1 cellular context compared by ENCODE assay signal in the genomic region with DNA sequence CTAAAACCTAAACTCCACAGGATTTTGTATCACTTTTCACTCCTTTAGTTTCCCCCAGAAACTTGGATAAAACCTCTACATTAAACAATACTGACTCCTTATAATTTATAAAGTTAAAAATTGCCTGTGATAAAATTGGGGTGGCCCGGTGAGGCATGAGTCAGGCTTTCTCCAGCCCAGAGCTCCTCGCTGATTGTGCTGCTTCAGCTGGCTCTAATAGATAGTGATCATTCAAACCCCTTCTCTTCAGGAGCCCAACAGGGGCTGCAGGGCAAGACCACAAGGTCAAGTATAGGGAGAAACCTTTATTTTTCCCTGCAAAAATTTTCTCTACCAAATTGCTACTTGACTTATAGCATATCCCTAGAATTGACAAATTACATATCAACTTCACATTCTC.
TF ChIP-seq lines count a peak whose summit lies in the region.

No MANE protein-coding gene starts in this region.

TF ChIP-seq in WTC11, 78 proteins besides CTCF, POLR2A, EP300 and RAD21 (continued from another document):
- TF ChIP-seq FOXP4 (CRISPR knock-in tag; IDR thresholded peaks at IDR 0.05), result no peak
- no peak for TF ChIP-seq RELA (CRISPR knock-in tag; IDR thresholded peaks at IDR 0.05; ENCODE audit: borderline replicate concordance)
- no peak for TF ChIP-seq ERG (CRISPR knock-in tag; IDR thresholded peaks at IDR 0.05)
- TF ChIP-seq NR1H2 (CRISPR knock-in tag; IDR thresholded peaks at IDR 0.05), result no peak
- TF ChIP-seq TCF7 (CRISPR knock-in tag; IDR thresholded peaks at IDR 0.05; ENCODE audit: low read depth), result no peak
- TF ChIP-seq TEAD1 (CRISPR knock-in tag; IDR thresholded peaks at IDR 0.05), result no peak
- no peak for TF ChIP-seq PRRX2 (CRISPR knock-in tag; IDR thresholded peaks at IDR 0.05)
